ENCODE assay signal across 8 cellular contexts in the genomic region with DNA sequence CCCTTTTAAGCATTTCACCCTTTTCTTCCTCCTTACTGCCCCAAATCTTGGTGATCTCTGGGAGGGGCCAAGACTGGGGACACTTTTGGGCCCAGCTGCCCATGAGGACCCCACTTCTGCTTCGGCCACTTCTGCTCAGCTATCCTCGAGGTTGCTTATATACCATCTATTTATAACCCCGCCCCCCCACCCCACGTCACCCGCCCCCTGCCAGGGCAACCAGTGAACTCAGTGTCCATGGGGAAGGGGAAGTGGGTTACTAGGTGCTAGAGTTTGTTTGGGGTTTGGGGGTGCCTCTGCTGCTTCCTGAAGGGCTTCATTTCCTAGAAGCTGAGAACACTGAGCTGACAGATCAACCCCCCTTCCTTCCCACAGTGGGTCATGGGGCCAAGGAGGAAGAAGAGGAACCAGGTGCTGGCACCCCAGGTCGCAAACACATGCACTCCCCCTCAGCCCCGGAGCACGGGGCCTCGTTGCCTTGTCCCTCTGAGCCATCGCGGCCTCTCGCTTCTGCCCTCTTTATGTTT. TPM values are rescaled to one million over a fixed set of nuclear protein-coding genes. Genes with fewer than 3 reads are reported as not detected.
A peak's percentile ranks its signal among the peaks of the same experiment; 100 is the strongest.
DNase-seq lines count a peak whose midpoint lies in the region; ATAC-seq, FAIRE-seq and TF ChIP-seq lines count a peak whose summit lies in the region.

No MANE protein-coding gene starts in this region.

- H3K36me3 ChIP-seq in K562 (ENCODE audit: control insufficient read depth, insufficient read depth, low read length): no peaks in the 10 kb centered on the region

- TF ChIP-seq EP300 in K562 (IDR thresholded peaks at IDR 0.05; ENCODE audit: low read length): no peak

- POLR2A ChIA-PET in K562 (lab: Yijun Ruan, JAX): interaction anchor here (1.4 kb wide), 1 partner anchor 31 kb away, joined by 6 read pairs; no protein-coding TSS in a partner anchor

- H3K36me3 Mint-ChIP-seq in natural killer cell: no peaks in the 10 kb centered on the region

- BruUV-seq in K562 (replicated peaks; lab: Mats Ljungman, UMichigan): no TSS peak

- in situ Hi-C loops in GM13976 (cut with MboI; ENCODE audit: low sequenced_read_pairs, unreplicated experiment): no loop called here
- in situ Hi-C loops in K562 (cut with MboI): no loop called here

- intact Hi-C loops in K562 (cut with micrococcal nuclease): no loop called here
- intact Hi-C loops in natural killer cell (cut with micrococcal nuclease): loop anchor here (10.0 kb wide), 1 partner anchor 1220 kb away; the partner anchor contains the start of genes IER2 and STX10

- H3K79me2 ChIP-seq in K562 (ENCODE audit: control insufficient read depth, insufficient read depth, low read length): no peaks in the 10 kb centered on the region

- TF ChIP-seq POLR2A in K562 (conservative IDR thresholded peaks at IDR 0.05): no peak

- peaks cover 52 to 65% of the 10 kb centered on the region in 2 donors for H3K4me1 Mint-ChIP-seq in natural killer cell

- ATAC-seq in K562: no peak
- peak; percentile 72 to 95 (median 86) for ATAC-seq in natural killer cell
- ATAC-seq in GM18519 (IDR thresholded peaks at IDR 0.05; ENCODE audit: low FRiP score, unreplicated experiment): no peak

- CTCF ChIA-PET in K562 (lab: Yijun Ruan, JAX; ENCODE audit: low intra/inter-chr PET ratio): no interaction called here

- no peaks in the 10 kb centered on the region for H3K27me3 ChIP-seq in K562 (ENCODE audit: control insufficient read depth in 2 of 2, insufficient read depth in 2 of 2, low read length in 2 of 2)

- H3K4me3 ChIP-seq in K562: no peak overlapping the region

- 56% methylated on average over 11 of the region's 12 CpGs for WGBS in K562 (ENCODE audit: insufficient coverage, low coverage, missing lambda C conversion rate)

- peak overlapping the region; percentile 68 for H3K4me3 Mint-ChIP-seq in natural killer cell

- H3K9me1 ChIP-seq in K562 (ENCODE audit: control insufficient read depth, insufficient read depth, low read length): no peaks in the 10 kb centered on the region

- H3K9me3 ChIP-seq in K562 (replicated peaks; ENCODE audit: control insufficient read depth, insufficient read depth, low read depth, low read length): no peaks in the 10 kb centered on the region

- peaks cover 20 to 36% of the 10 kb centered on the region in 2 experiments for H3K4me1 ChIP-seq in K562 (replicated peaks in 1 of 2; ENCODE audit: control insufficient read depth in 2 of 2, insufficient read depth in 2 of 2, low read length in 2 of 2)

- peak overlapping the region; percentile 90 to 100 for H3K27ac Mint-ChIP-seq in natural killer cell

- H3K9ac ChIP-seq in K562 (ENCODE audit: insufficient read depth in 1 of 2, low read depth in 2 of 2, low read length in 2 of 2): peak overlapping the region; percentile 10 to 80; a peak in 3 of 4 replicates

- peak overlapping the region; percentile 30; the same call in 1 of the 3 replicates for H3K27ac ChIP-seq in K562 (ENCODE audit: extremely low read depth, low read depth, low read length)

- H3K4me2 ChIP-seq in K562 (ENCODE audit: insufficient read depth, low read length): peak overlapping the region; percentile 1; the same call in 1 of the 2 replicates

- peak overlapping the region; percentile 79 for H2AFZ ChIP-seq in K562 (ENCODE audit: low read depth, low read length)

- no peaks in the 10 kb centered on the region for H3K27me3 Mint-ChIP-seq in natural killer cell (ENCODE audit: low read depth in 2 of 2)

- no peak for FAIRE-seq in K562 (lab: Jason Lieb, UNC)

- TF ChIP-seq RAD21 in K562 (CRISPR knock-in tag; conservative IDR thresholded peaks at IDR 0.05 in 1 of 2, IDR thresholded peaks at IDR 0.05 in 1 of 2): no peak

- DNase-seq in GM13976 (ENCODE audit: low spot score) (peak; percentile 77), T follicular helper cell (ENCODE audit: low read depth) (peak; percentile 71), K562 (ENCODE audit: extremely low read depth in 1 of 4, low spot score in 3 of 4) (peak in 2 of 4 experiments; percentile 6 to 9), natural killer cell (peak; percentile 75), NCI-H526 (lab: John Stamatoyannopoulos, UW) (no peak), occipital lobe (lab: John Stamatoyannopoulos, UW) (no peak), AG08395 (ENCODE audit: low spot score) (no peak)

- H4K20me1 ChIP-seq in K562 (replicated peaks; ENCODE audit: control insufficient read depth, insufficient read depth, low read length): no peaks in the 10 kb centered on the region

- TF ChIP-seq CTCF in GM13976 (IDR thresholded peaks at IDR 0.05; ENCODE audit: borderline replicate concordance, control extremely low read depth, extremely low read depth, insufficient read depth, missing control alignments) (no peak), K562 (IDR thresholded peaks at IDR 0.05 in 2 of 3, conservative IDR thresholded peaks at IDR 0.05 in 1 of 3; ENCODE audit: insufficient read depth in 2 of 3, low read depth in 1 of 3, low read length in 3 of 3) (no peak), natural killer cell (IDR thresholded peaks at IDR 0.05) (no peak)

- H3K9me3 Mint-ChIP-seq in natural killer cell: no peaks in the 10 kb centered on the region

TF ChIP-seq in K562, 482 proteins besides CTCF, POLR2A, EP300 and RAD21 (continues in another document):
- TF ChIP-seq SPI1 (IDR thresholded peaks at IDR 0.05; ENCODE audit: borderline replicate concordance, low read depth, low read length): peak; percentile 63; the same call in 1 of the 2 replicates
- TF ChIP-seq ZKSCAN8 (CRISPR knock-in tag; IDR thresholded peaks at IDR 0.05): no peak

RNA-seq across cellular contexts. Expression of gene ADGRE5, which starts 6.1 kb away (rescaled TPM):
- 133 and 378 TPM in 2 replicates for total RNA-seq in K562 (2011; cell fraction: chromatin; rRNA removed; ENCODE audit: low replicate concordance)
- 188 and 218 TPM in 2 replicates for total RNA-seq in K562 (2011; cell fraction: nucleolus; rRNA removed)
- total RNA-seq in K562 (2011; cell fraction: nucleoplasm; rRNA removed): 153 and 170 TPM in 2 replicates
- total RNA-seq in K562 (2014; rRNA removed) (31.1 and 34.2 TPM in 2 replicates), K562 (2014; rRNA removed; fragmentation: Illumina TruSeq; extraction: Trizol) (8.3 and 10.0 TPM in 2 replicates), K562 (2015; rRNA removed; fragmentation: Illumina TruSeq; extraction: Trizol) (11.4 and 11.9 TPM in 2 replicates), K562 (2021) (58.2 and 68.9 TPM in 2 replicates), natural killer cell (1,000 to 10,000 TPM; 1,036 to 1,703 (median 1,382) TPM), occipital lobe (1.2 TPM)
- polyA plus RNA-seq in K562 (2011; rRNA removed) (15.6 and 30.7 TPM in 2 replicates), K562 (2014; fragmentation: Illumina TruSeq; extraction: Trizol) (32.2 and 45.4 TPM in 2 replicates), K562 (2014; fragmentation: Nextera tagmentation; extraction: Ambion mirVana) (1 to 10 TPM; 2.5 to 3.1 TPM), K562 (2014; rRNA removed) (28.2 and 35.7 TPM in 2 replicates)
- polyA plus RNA-seq in K562 (2011; cell fraction: cytosol; rRNA removed): 15.4 and 18.5 TPM in 2 replicates
- polyA plus RNA-seq in K562 (2011; cell fraction: nucleus; rRNA removed): 97.7 and 167 TPM in 2 replicates
- polyA plus RNA-seq in K562 (2012): 50.5 and 78.5 TPM in 2 replicates
- 22.6 and 23.8 TPM in 2 replicates for polyA minus RNA-seq in K562 (2011; rRNA and poly(A)+ RNA removed)
- polyA minus RNA-seq in K562 (2011; cell fraction: cytosol; rRNA and poly(A)+ RNA removed): 20.7 and 23.5 TPM in 2 replicates
- polyA minus RNA-seq in K562 (2011; cell fraction: nucleus; rRNA and poly(A)+ RNA removed): 38.5 and 43.3 TPM in 2 replicates

RNA-seq across cellular contexts. Expression of gene DDX39A, which starts 44.0 kb away (rescaled TPM):
- 212 and 603 TPM in 2 replicates for total RNA-seq in K562 (2011; cell fraction: chromatin; rRNA removed; ENCODE audit: low replicate concordance)
- total RNA-seq in K562 (2011; cell fraction: nucleolus; rRNA removed): 468 and 513 TPM in 2 replicates
- total RNA-seq in K562 (2011; cell fraction: nucleoplasm; rRNA removed): 227 and 308 TPM in 2 replicates
- 239 and 284 TPM in 2 replicates for total RNA-seq in K562 (2014; rRNA removed)
- 75.4 and 90.3 TPM in 2 replicates for total RNA-seq in K562 (2014; rRNA removed; fragmentation: Illumina TruSeq; extraction: Trizol)
- 163 and 166 TPM in 2 replicates for total RNA-seq in K562 (2015; rRNA removed; fragmentation: Illumina TruSeq; extraction: Trizol)
- 244 and 249 TPM in 2 replicates for total RNA-seq in K562 (2021)
- polyA plus RNA-seq in K562 (2011; rRNA removed): 120 and 136 TPM in 2 replicates
- 104 and 196 TPM in 2 replicates for polyA plus RNA-seq in K562 (2011; cell fraction: cytosol; rRNA removed)
- polyA plus RNA-seq in K562 (2011; cell fraction: nucleus; rRNA removed): 938 and 1,011 TPM in 2 replicates
- 261 and 285 TPM in 2 replicates for polyA plus RNA-seq in K562 (2012)
- polyA plus RNA-seq in K562 (2014; fragmentation: Illumina TruSeq; extraction: Trizol): 140 and 177 TPM in 2 replicates
- 100 to 1,000 TPM; 188 to 230 TPM for polyA plus RNA-seq in K562 (2014; fragmentation: Nextera tagmentation; extraction: Ambion mirVana)
- polyA plus RNA-seq in K562 (2014; rRNA removed): 239 and 250 TPM in 2 replicates
- 62.7 and 99.1 TPM in 2 replicates for polyA minus RNA-seq in K562 (2011; rRNA and poly(A)+ RNA removed)
- polyA minus RNA-seq in K562 (2011; cell fraction: cytosol; rRNA and poly(A)+ RNA removed): 83.0 and 99.1 TPM in 2 replicates
- 152 and 185 TPM in 2 replicates for polyA minus RNA-seq in K562 (2011; cell fraction: nucleus; rRNA and poly(A)+ RNA removed)
- 100 to 1,000 TPM; 397 to 569 (median 557) TPM for total RNA-seq in natural killer cell
- 26.2 TPM for total RNA-seq in occipital lobe

RNA-seq across cellular contexts. Expression of gene PKN1, which starts 58.0 kb away (rescaled TPM):
- 22.5 and 89.0 TPM in 2 replicates for total RNA-seq in K562 (2011; cell fraction: chromatin; rRNA removed; ENCODE audit: low replicate concordance)
- total RNA-seq in K562 (2011; cell fraction: nucleolus; rRNA removed): 76.9 and 79.6 TPM in 2 replicates
- 33.7 and 45.6 TPM in 2 replicates for total RNA-seq in K562 (2011; cell fraction: nucleoplasm; rRNA removed)
- total RNA-seq in K562 (2014; rRNA removed) (108 and 133 TPM in 2 replicates), K562 (2014; rRNA removed; fragmentation: Illumina TruSeq; extraction: Trizol) (25.8 and 37.3 TPM in 2 replicates), K562 (2015; rRNA removed; fragmentation: Illumina TruSeq; extraction: Trizol) (75.0 and 80.6 TPM in 2 replicates), K562 (2021) (222 and 228 TPM in 2 replicates), natural killer cell (100 to 1,000 TPM; 323 to 351 (median 350) TPM), occipital lobe (86.3 TPM)
- polyA plus RNA-seq in K562 (2011; rRNA removed) (52.1 and 63.7 TPM in 2 replicates), K562 (2014; fragmentation: Illumina TruSeq; extraction: Trizol) (77.5 and 97.5 TPM in 2 replicates), K562 (2014; fragmentation: Nextera tagmentation; extraction: Ambion mirVana) (under 1 TPM; 0.30 to 0.57 TPM), K562 (2014; rRNA removed) (97.3 and 108 TPM in 2 replicates)
- 66.1 and 116 TPM in 2 replicates for polyA plus RNA-seq in K562 (2011; cell fraction: cytosol; rRNA removed)
- 105 and 144 TPM in 2 replicates for polyA plus RNA-seq in K562 (2011; cell fraction: nucleus; rRNA removed)
- 160 and 186 TPM in 2 replicates for polyA plus RNA-seq in K562 (2012)
- polyA minus RNA-seq in K562 (2011; rRNA and poly(A)+ RNA removed): 37.3 and 59.9 TPM in 2 replicates
- polyA minus RNA-seq in K562 (2011; cell fraction: cytosol; rRNA and poly(A)+ RNA removed): 93.0 and 105 TPM in 2 replicates
- 25.6 and 39.1 TPM in 2 replicates for polyA minus RNA-seq in K562 (2011; cell fraction: nucleus; rRNA and poly(A)+ RNA removed)

Comparison
In these comparisons a context has a peak if more than half of its experiments do, and no peak if none do; other contexts are left out.
1. DNase-seq: peak in GM13976 (single experiment), T follicular helper cell (single experiment) and natural killer cell (single experiment); none in NCI-H526 (0 of 2), occipital lobe (single experiment) and AG08395 (single experiment).
2. ATAC-seq: peak in natural killer cell (3 of 3); none in K562 (single experiment) and GM18519 (single experiment).